Comparison of ENCODE assay signal across 12 cellular contexts in the genomic region with DNA sequence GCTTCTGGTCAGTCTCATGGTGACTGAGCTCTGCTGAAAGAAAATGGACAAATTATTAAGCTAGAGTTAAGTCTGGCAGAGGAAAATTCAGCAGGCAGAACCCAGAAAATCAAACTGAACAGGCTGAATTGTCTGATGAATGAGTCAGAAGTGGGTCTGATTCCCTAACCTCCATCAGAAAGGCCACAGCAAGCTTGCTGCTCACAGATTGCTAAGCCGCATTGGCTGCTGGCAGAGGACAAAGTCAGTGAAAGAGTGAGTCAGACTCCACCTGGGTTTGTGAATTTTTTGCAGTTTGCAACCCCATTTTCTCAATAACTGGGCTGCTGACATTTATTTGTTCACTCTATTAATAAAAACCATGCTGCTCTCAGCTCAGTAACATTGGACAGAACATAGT.
DNase-seq lines count a peak whose midpoint lies in the region; TF ChIP-seq lines count a peak whose summit lies in the region.
"Had no signal": no experiment of that assay in that cellular context is flagged by ENCODE, and none has a peak within 500 bp of the region (broad histone marks: within the 10 kb centered on the region; RNA-seq: fewer than 3 reads in every experiment).

No MANE protein-coding gene starts in this region.

- H3K4me3 ChIP-seq in fibroblast of mammary gland (ENCODE audit: control insufficient read depth, low read depth, low read length): no peak overlapping the region
- H3K4me3 ChIP-seq in retinal pigment epithelial cell (ENCODE audit: low read length): no peak overlapping the region
- H3K4me3 ChIP-seq: lower lobe of right lung had no signal

- TF ChIP-seq CTCF in fibroblast of mammary gland (conservative IDR thresholded peaks at IDR 0.05; ENCODE audit: control insufficient read depth, insufficient read depth, low read depth, low read length) (no peak), retinal pigment epithelial cell (conservative IDR thresholded peaks at IDR 0.05; ENCODE audit: low read depth, low read length) (no peak)

- peak; percentile 73 for DNase-seq in H4 (ENCODE audit: low spot score)
- DNase-seq in RPMI7951 (ENCODE audit: low read depth): peak; percentile 90
- peak; percentile 93 for DNase-seq in fibroblast of mammary gland (ENCODE audit: low read depth)
- DNase-seq in retinal pigment epithelial cell (ENCODE audit: low read depth): peak; percentile 85
- DNase-seq in GDM1 (lab: John Stamatoyannopoulos, UW): no peak
- DNase-seq in NCI-H82 treated with DMSO at 0.1 percent for 48 hours (lab: John Stamatoyannopoulos, UW; ENCODE audit: unreplicated experiment): no peak
- DNase-seq in stimulated activated CD8-positive, alpha-beta memory T cell treated with anti-CD3 and anti-CD28 coated beads, Interleukin-4, amount 100 ng/mL, for 48 hours: no peak
- DNase-seq: activated T-cell treated with anti-CD3 and anti-CD28 coated beads, Interleukin-2, amount 50 U/mL, for 48 hours; erythroblast; lower lobe of right lung; NCI-H446 treated with DMSO at 0.1 percent for 48 hours; SIG-M5 had no signal

Comparison
In these comparisons a context has a peak if more than half of its experiments do, and no peak if none do; other contexts are left out.
1. DNase-seq: peak in H4 (single experiment), RPMI7951 (single experiment), fibroblast of mammary gland (single experiment) and retinal pigment epithelial cell (single experiment); none in GDM1 (single experiment), NCI-H82 treated with DMSO at 0.1 percent for 48 hours (single experiment) and stimulated activated CD8-positive, alpha-beta memory T cell treated with anti-CD3 and anti-CD28 coated beads, Interleukin-4, amount 100 ng/mL, for 48 hours (single experiment).